In the genomic region with DNA sequence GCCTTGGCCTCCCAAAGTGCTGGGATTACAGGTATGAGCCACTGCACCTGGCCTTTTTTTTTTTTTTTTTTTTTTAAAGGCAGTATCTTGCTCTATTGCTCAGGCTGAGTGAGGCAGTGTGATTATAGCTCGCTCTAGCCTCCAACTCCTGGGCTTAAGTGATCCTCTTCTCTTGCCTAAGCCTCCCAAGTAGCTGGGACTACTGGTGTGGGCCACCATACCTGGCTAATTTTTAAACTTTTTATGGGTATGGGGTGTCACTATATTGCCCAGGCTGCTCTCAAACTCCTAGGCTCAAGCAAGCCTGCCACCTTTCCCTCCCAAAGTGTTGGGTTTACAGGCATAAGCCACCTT, we compare ENCODE assay signal across 12 cellular contexts. TPM values are rescaled to one million over a fixed set of nuclear protein-coding genes. Genes with fewer than 3 reads are reported as not detected.
DNase-seq lines count a peak whose midpoint lies in the region; ATAC-seq and TF ChIP-seq lines count a peak whose summit lies in the region.
"Had no signal": no experiment of that assay in that cellular context is flagged by ENCODE, and none has a peak within 500 bp of the region (broad histone marks: within the 10 kb centered on the region; RNA-seq: fewer than 3 reads in every experiment).

No MANE protein-coding gene starts in this region.

- ATAC-seq in activated T-cell treated with anti-CD3 and anti-CD28 coated beads, Interleukin-2, amount 50 U/mL, for 72 hours (replicated peaks in 1 of 2), result no peak
- ATAC-seq in activated T-cell treated with anti-CD3 and anti-CD28 coated beads, Interleukin-2, amount 50 U/mL, for 4 hours, result no peak
- ATAC-seq in activated T-helper 17 cell treated with anti-CD3 and anti-CD28 coated beads, Interleukin-2, amount 50 U/mL, for 72 hours (replicated peaks), result no peak
- ATAC-seq in GM18873 (IDR thresholded peaks at IDR 0.05; ENCODE audit: low FRiP score, unreplicated experiment), result no peak

- H2BK120ac ChIP-seq in mesendoderm (ENCODE audit: low read depth, low read length), result no peak overlapping the region

- peaks cover 5% of the 10 kb centered on the region for H3K4me1 ChIP-seq in neural progenitor cell
- peaks cover 2% of the 10 kb centered on the region for H3K4me1 ChIP-seq in mesendoderm (ENCODE audit: control insufficient read depth, low read depth, low read length)

- H3K36me3 ChIP-seq in neural progenitor cell (no peaks in the 10 kb centered on the region), mesendoderm (ENCODE audit: control insufficient read depth, insufficient read depth, low read length) (no peaks in the 10 kb centered on the region)
- H3K36me3 ChIP-seq: SJSA1 had no signal

- H3K23ac ChIP-seq in mesendoderm (ENCODE audit: low read length), result no peak overlapping the region

- WGBS in mesendoderm (ENCODE audit: extremely low coverage, insufficient coverage, low lambda C conversion rate), result no CpG with 5 or more reads among the region's 1 CpG

- no peak overlapping the region for H4K8ac ChIP-seq in mesendoderm (ENCODE audit: low read depth, low read length)

- no peak overlapping the region for H4K5ac ChIP-seq in mesendoderm (ENCODE audit: low read length)

- H3K9me3 Mint-ChIP-seq in activated T-cell treated with anti-CD3 and anti-CD28 coated beads, Interleukin-2, amount 50 U/mL, for 72 hours, result no peaks in the 10 kb centered on the region
- H3K9me3 Mint-ChIP-seq in activated T-cell treated with anti-CD3 and anti-CD28 coated beads, Interleukin-2, amount 50 U/mL, for 4 hours, result no peaks in the 10 kb centered on the region
- H3K9me3 Mint-ChIP-seq in activated T-helper 17 cell treated with anti-CD3 and anti-CD28 coated beads, Interleukin-2, amount 50 U/mL, for 72 hours, result no peaks in the 10 kb centered on the region
- H3K9me3 Mint-ChIP-seq in neural progenitor cell, result no peaks in the 10 kb centered on the region

- H3K4me2 ChIP-seq in neural progenitor cell (no peak overlapping the region), mesendoderm (ENCODE audit: low read length) (no peak overlapping the region)

- peaks cover 8% of the 10 kb centered on the region for H3F3A ChIP-seq in neural progenitor cell (ENCODE audit: low read depth)

- H3K36me3 Mint-ChIP-seq in activated T-cell treated with anti-CD3 and anti-CD28 coated beads, Interleukin-2, amount 50 U/mL, for 72 hours (ENCODE audit: insufficient read depth in 2 of 2), result peaks cover 0 to 3% of the 10 kb centered on the region in 2 donors
- no peaks in the 10 kb centered on the region for H3K36me3 Mint-ChIP-seq in activated T-cell treated with anti-CD3 and anti-CD28 coated beads, Interleukin-2, amount 50 U/mL, for 4 hours (ENCODE audit: insufficient read depth)
- peaks cover 2% of the 10 kb centered on the region for H3K36me3 Mint-ChIP-seq in activated T-helper 17 cell treated with anti-CD3 and anti-CD28 coated beads, Interleukin-2, amount 50 U/mL, for 72 hours (ENCODE audit: low read depth)
- peaks cover 4% of the 10 kb centered on the region for H3K36me3 Mint-ChIP-seq in neural progenitor cell

- no peak overlapping the region for H3K4me3 Mint-ChIP-seq in activated T-cell treated with anti-CD3 and anti-CD28 coated beads, Interleukin-2, amount 50 U/mL, for 72 hours
- H3K4me3 Mint-ChIP-seq in activated T-cell treated with anti-CD3 and anti-CD28 coated beads, Interleukin-2, amount 50 U/mL, for 4 hours, result no peak overlapping the region
- no peak overlapping the region for H3K4me3 Mint-ChIP-seq in activated T-helper 17 cell treated with anti-CD3 and anti-CD28 coated beads, Interleukin-2, amount 50 U/mL, for 72 hours
- no peak overlapping the region for H3K4me3 Mint-ChIP-seq in neural progenitor cell

- H3K79me2 ChIP-seq in neural progenitor cell (ENCODE audit: low read depth) (peaks cover 55% of the 10 kb centered on the region), mesendoderm (ENCODE audit: control insufficient read depth, insufficient read depth, low read length) (peaks cover 9% of the 10 kb centered on the region)

- no peak for DNase-seq in activated T-cell treated with anti-CD3 and anti-CD28 coated beads, Interleukin-2, amount 50 U/mL, for 72 hours
- DNase-seq in activated T-cell treated with anti-CD3 and anti-CD28 coated beads, Interleukin-2, amount 50 U/mL, for 4 hours, result no peak
- no peak for DNase-seq in neural progenitor cell (ENCODE audit: low spot score)
- no peak for DNase-seq in DMS79 (lab: John Stamatoyannopoulos, UW)
- DNase-seq in mesendoderm, result no peak
- no peak for DNase-seq in SHP77 treated with DMSO at 0.1 percent for 48 hours (lab: John Stamatoyannopoulos, UW)
- DNase-seq: IMR-90, NCI-H1930 had no signal

- H3K56ac ChIP-seq in mesendoderm (ENCODE audit: low read length), result no peak overlapping the region

- H2BK5ac ChIP-seq in mesendoderm (ENCODE audit: low read length), result no peak overlapping the region

- H3K18ac ChIP-seq in mesendoderm (ENCODE audit: low read length), result no peak overlapping the region

- H3K9me3 ChIP-seq in neural progenitor cell (ENCODE audit: low read depth), result no peaks in the 10 kb centered on the region
- H3K9me3 ChIP-seq: SJSA1 had no signal

- no peaks in the 10 kb centered on the region for H3K27me3 Mint-ChIP-seq in activated T-cell treated with anti-CD3 and anti-CD28 coated beads, Interleukin-2, amount 50 U/mL, for 72 hours (ENCODE audit: low read depth)
- H3K27me3 Mint-ChIP-seq in activated T-cell treated with anti-CD3 and anti-CD28 coated beads, Interleukin-2, amount 50 U/mL, for 4 hours (ENCODE audit: low read depth), result no peaks in the 10 kb centered on the region
- H3K27me3 Mint-ChIP-seq in activated T-helper 17 cell treated with anti-CD3 and anti-CD28 coated beads, Interleukin-2, amount 50 U/mL, for 72 hours, result no peaks in the 10 kb centered on the region
- peaks cover 2% of the 10 kb centered on the region for H3K27me3 Mint-ChIP-seq in neural progenitor cell (ENCODE audit: insufficient read depth, low read depth)

- H3K9ac ChIP-seq in neural progenitor cell (no peak overlapping the region), mesendoderm (ENCODE audit: low read length) (no peak overlapping the region)

- peaks cover 59% of the 10 kb centered on the region for H3K4me1 Mint-ChIP-seq in activated T-cell treated with anti-CD3 and anti-CD28 coated beads, Interleukin-2, amount 50 U/mL, for 72 hours (ENCODE audit: low read depth)
- peaks cover 57% of the 10 kb centered on the region for H3K4me1 Mint-ChIP-seq in activated T-cell treated with anti-CD3 and anti-CD28 coated beads, Interleukin-2, amount 50 U/mL, for 4 hours (ENCODE audit: low read depth)
- H3K4me1 Mint-ChIP-seq in activated T-helper 17 cell treated with anti-CD3 and anti-CD28 coated beads, Interleukin-2, amount 50 U/mL, for 72 hours, result peaks cover 19% of the 10 kb centered on the region
- no peaks in the 10 kb centered on the region for H3K4me1 Mint-ChIP-seq in neural progenitor cell

- no peak for TF ChIP-seq CTCF in neural progenitor cell (IDR thresholded peaks at IDR 0.05)

- H3K27ac ChIP-seq in neural progenitor cell, result peak overlapping the region; percentile 10
- H3K27ac ChIP-seq in mesendoderm (ENCODE audit: low read depth, low read length), result no peak overlapping the region
- H3K27ac ChIP-seq: 22Rv1, SJSA1 had no signal

- H2BK15ac ChIP-seq in mesendoderm (replicated peaks; ENCODE audit: low read depth), result no peak overlapping the region

- H3K27me3 ChIP-seq in neural progenitor cell, result no peaks in the 10 kb centered on the region
- no peaks in the 10 kb centered on the region for H3K27me3 ChIP-seq in mesendoderm (ENCODE audit: insufficient read depth, low read length, poor library complexity)
- H3K27me3 ChIP-seq: SJSA1 had no signal

- peaks cover 6% of the 10 kb centered on the region for H3K79me1 ChIP-seq in mesendoderm (ENCODE audit: low read length)

- H4K20me1 ChIP-seq in neural progenitor cell (ENCODE audit: low read depth), result peaks cover 18% of the 10 kb centered on the region

- no peak overlapping the region for H2AK5ac ChIP-seq in mesendoderm (ENCODE audit: low read length)

- no peak overlapping the region for H3K4ac ChIP-seq in mesendoderm (ENCODE audit: low read depth, low read length)

- no peak overlapping the region for H2AFZ ChIP-seq in neural progenitor cell (replicated peaks)

- H3K27ac Mint-ChIP-seq in activated T-cell treated with anti-CD3 and anti-CD28 coated beads, Interleukin-2, amount 50 U/mL, for 72 hours, result peak overlapping the region; percentile 13
- H3K27ac Mint-ChIP-seq in activated T-helper 17 cell treated with anti-CD3 and anti-CD28 coated beads, Interleukin-2, amount 50 U/mL, for 72 hours, result peak overlapping the region; percentile 3
- H3K27ac Mint-ChIP-seq in neural progenitor cell, result no peak overlapping the region

- H3K4me3 ChIP-seq in neural progenitor cell (no peak overlapping the region), mesendoderm (ENCODE audit: low read length) (no peak overlapping the region)
- H3K4me3 ChIP-seq: SJSA1 had no signal

RNA-seq across cellular contexts. Expression of gene DIP2B, which starts 58.6 kb away (rescaled TPM):
- 10 to 100 TPM; 25.4 to 28.1 TPM for total RNA-seq in activated T-cell treated with anti-CD3 and anti-CD28 coated beads, Interleukin-2, amount 50 U/mL, for 72 hours
- 10 to 100 TPM; 29.9 to 49.0 (median 40.2) TPM for total RNA-seq in activated T-cell treated with anti-CD3 and anti-CD28 coated beads, Interleukin-2, amount 50 U/mL, for 4 hours
- total RNA-seq in activated T-helper 17 cell treated with anti-CD3 and anti-CD28 coated beads, Interleukin-2, amount 50 U/mL, for 72 hours, result 10 to 100 TPM; 18.6 to 20.1 TPM
- 37.1 and 37.4 TPM in 2 replicates for total RNA-seq in neural progenitor cell (ENCODE audit: low replicate concordance)
- 10.4 TPM for polyA plus RNA-seq in mesendoderm (2013, experiment 1 of 2)
- 10.4 TPM for polyA plus RNA-seq in mesendoderm (2013, experiment 2 of 2)
